8 cellular contexts compared by ENCODE assay signal in the genomic region with DNA sequence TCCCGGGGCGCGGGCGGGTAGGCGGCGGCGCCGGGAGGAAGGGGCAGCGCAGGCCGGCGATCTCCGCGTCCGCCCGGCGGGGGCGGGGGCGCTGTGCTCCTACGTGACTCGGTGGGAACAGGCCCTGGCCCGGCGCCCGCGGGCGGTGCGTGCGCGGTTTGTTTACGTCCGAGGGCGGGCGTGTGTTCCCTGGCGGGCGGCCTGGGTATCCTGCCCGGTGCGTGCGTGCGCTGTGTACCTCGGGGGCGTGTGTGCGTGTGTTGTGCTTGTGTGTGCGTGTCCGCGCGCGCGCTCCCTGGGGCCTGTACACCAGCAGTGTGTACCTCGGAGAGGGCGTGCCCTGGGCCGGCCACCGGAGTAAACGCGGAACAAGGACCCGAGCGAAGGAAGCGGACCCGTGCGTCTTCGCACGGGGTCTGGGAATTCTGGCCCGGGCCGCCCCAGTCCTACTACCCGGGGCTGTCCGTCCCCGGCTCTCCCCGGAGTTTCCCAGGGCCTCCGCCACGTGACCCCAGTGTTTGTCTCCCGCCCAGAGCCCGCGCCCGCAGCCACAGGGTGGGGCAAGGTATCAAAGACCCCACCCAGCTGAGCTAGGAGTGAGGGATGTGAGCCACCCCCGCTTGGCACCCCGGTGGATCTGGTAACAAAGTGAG. TPM values are rescaled to one million over a fixed set of nuclear protein-coding genes. Genes with fewer than 3 reads are reported as not detected.
A peak's percentile ranks its signal among the peaks of the same experiment; 100 is the strongest.
DNase-seq lines count a peak whose midpoint lies in the region; ATAC-seq and TF ChIP-seq lines count a peak whose summit lies in the region.

No MANE protein-coding gene starts in this region.

- DNase-seq in NCI-H345 (lab: John Stamatoyannopoulos, UW) (peak; percentile 59), NCI-H345 treated with DMSO at 0.1 percent for 48 hours (lab: John Stamatoyannopoulos, UW; ENCODE audit: unreplicated experiment) (no peak), SJSA1 (ENCODE audit: low read depth in 1 of 2, low spot score in 2 of 2) (peak; percentile 78 to 84), cardiac muscle cell (ENCODE audit: low read depth in 1 of 2, low spot score in 1 of 2) (peak; percentile 78 to 94), 8988T (no peak)
- DNase-seq in activated naive CD8-positive, alpha-beta T cell treated with anti-CD3 and anti-CD28 coated beads, Interleukin-2, amount 50 U/mL, for 24 hours = peak; percentile 65

- ATAC-seq in HG03159 (IDR thresholded peaks at IDR 0.05; ENCODE audit: unreplicated experiment) = peak; percentile 22
- peak; percentile 31 for ATAC-seq in activated naive CD8-positive, alpha-beta T cell treated with anti-CD3 and anti-CD28 coated beads, Interleukin-2, amount 50 U/mL, for 24 hours

- H3K4me1 Mint-ChIP-seq in activated naive CD8-positive, alpha-beta T cell treated with anti-CD3 and anti-CD28 coated beads, Interleukin-2, amount 50 U/mL, for 24 hours = peaks cover 46% of the 10 kb centered on the region

- H3K79me2 ChIP-seq in parathyroid adenoma = no peaks in the 10 kb centered on the region

- H3K9me3 ChIP-seq in SJSA1 (replicated peaks) (no peaks in the 10 kb centered on the region; the same call in 1 of the 2 replicates), cardiac muscle cell (ENCODE audit: low read depth) (no peaks in the 10 kb centered on the region), parathyroid adenoma (ENCODE audit: control insufficient read depth, low read length) (no peaks in the 10 kb centered on the region)

- H3K27me3 ChIP-seq in SJSA1 (replicated peaks) (no peaks in the 10 kb centered on the region), cardiac muscle cell (peaks cover 8% of the 10 kb centered on the region), parathyroid adenoma (ENCODE audit: control insufficient read depth, insufficient read depth, low read length) (no peaks in the 10 kb centered on the region)

- H3K27ac ChIP-seq in SJSA1 = peak overlapping the region; percentile 99
- peak overlapping the region; percentile 82 for H3K27ac ChIP-seq in cardiac muscle cell
- peak overlapping the region; percentile 88 for H3K27ac ChIP-seq in parathyroid adenoma

- H2AFZ ChIP-seq in parathyroid adenoma = peak overlapping the region; percentile 76

- TF ChIP-seq CTCF in cardiac muscle cell (IDR thresholded peaks at IDR 0.05; ENCODE audit: low read depth, low read length) (no peak), parathyroid adenoma (IDR thresholded peaks at IDR 0.05) (no peak)

- peak overlapping the region; percentile 65 for H3K27ac Mint-ChIP-seq in activated naive CD8-positive, alpha-beta T cell treated with anti-CD3 and anti-CD28 coated beads, Interleukin-2, amount 50 U/mL, for 24 hours

- H3K4me3 ChIP-seq in SJSA1 = peak overlapping the region; percentile 89
- H3K4me3 ChIP-seq in cardiac muscle cell = peak overlapping the region; percentile 57
- H3K4me3 ChIP-seq in parathyroid adenoma (ENCODE audit: low read depth, low read length) = peak overlapping the region; percentile 64

- H3K36me3 Mint-ChIP-seq in activated naive CD8-positive, alpha-beta T cell treated with anti-CD3 and anti-CD28 coated beads, Interleukin-2, amount 50 U/mL, for 24 hours (ENCODE audit: low read depth) = no peaks in the 10 kb centered on the region

- H3K27me3 Mint-ChIP-seq in activated naive CD8-positive, alpha-beta T cell treated with anti-CD3 and anti-CD28 coated beads, Interleukin-2, amount 50 U/mL, for 24 hours = peaks cover 2% of the 10 kb centered on the region

- H3K9me3 Mint-ChIP-seq in activated naive CD8-positive, alpha-beta T cell treated with anti-CD3 and anti-CD28 coated beads, Interleukin-2, amount 50 U/mL, for 24 hours = no peaks in the 10 kb centered on the region

- H3K4me1 ChIP-seq in SJSA1 (replicated peaks) = peaks cover 43% of the 10 kb centered on the region
- H3K4me1 ChIP-seq in cardiac muscle cell (ENCODE audit: low read depth) = no peaks in the 10 kb centered on the region
- H3K4me1 ChIP-seq in parathyroid adenoma = no peaks in the 10 kb centered on the region

- H3K36me3 ChIP-seq in SJSA1 (peaks cover 33% of the 10 kb centered on the region), cardiac muscle cell (no peaks in the 10 kb centered on the region), parathyroid adenoma (ENCODE audit: control insufficient read depth, insufficient read depth, low read length) (no peaks in the 10 kb centered on the region)

- peak overlapping the region; percentile 99 for H3K4me2 ChIP-seq in parathyroid adenoma (ENCODE audit: low read length)

- H3K9ac ChIP-seq in parathyroid adenoma = no peak overlapping the region

- H3K4me3 Mint-ChIP-seq in activated naive CD8-positive, alpha-beta T cell treated with anti-CD3 and anti-CD28 coated beads, Interleukin-2, amount 50 U/mL, for 24 hours = peak overlapping the region; percentile 83

RNA-seq across cellular contexts. Expression of a gene that starts 0.8 kb away (rescaled TPM):
- 45.7 and 52.1 TPM in 2 replicates for total RNA-seq in SJSA1 (2014; rRNA removed; shearing (Covaris generic))
- 3.6 and 4.1 TPM in 2 replicates for total RNA-seq in cardiac muscle cell
- 2.9 and 4.3 TPM in 2 replicates for polyA plus RNA-seq in cardiac muscle cell

RNA-seq across cellular contexts. Expression of a gene that starts 20.9 kb away (rescaled TPM):
- total RNA-seq in SJSA1 (2014; rRNA removed; shearing (Covaris generic)) = 1.0 and 2.5 TPM in 2 replicates
- 26.1 and 41.5 TPM in 2 replicates for total RNA-seq in cardiac muscle cell
- 30.9 and 38.7 TPM in 2 replicates for polyA plus RNA-seq in cardiac muscle cell

Comparison
In these comparisons a context has a peak if more than half of its experiments do, and no peak if none do; other contexts are left out.
1. DNase-seq: peak in NCI-H345 (single experiment), SJSA1 (2 of 2), activated naive CD8-positive, alpha-beta T cell treated with anti-CD3 and anti-CD28 coated beads, Interleukin-2, amount 50 U/mL, for 24 hours (single experiment) and cardiac muscle cell (2 of 2); none in NCI-H345 treated with DMSO at 0.1 percent for 48 hours (single experiment) and 8988T (single experiment).
2. Peak in every context shown above with its lines, with median percentiles within 50 percentile points of each other: H3K27ac ChIP-seq and H3K4me3 ChIP-seq.